Comparison of ENCODE assay signal across 8 cellular contexts in genomic region chr12:14283489-14284144, GRCh38.
DNase-seq lines count a peak whose midpoint lies in the region; ATAC-seq and TF ChIP-seq lines count a peak whose summit lies in the region.

No MANE protein-coding gene starts in this region.

- TF ChIP-seq CTCF in left ventricle myocardium inferior (IDR thresholded peaks at IDR 0.05; ENCODE audit: borderline replicate concordance) (no peak), activated B cell treated with CpG ODN at 0.5 μM for 24 hours (IDR thresholded peaks at IDR 0.05) (no peak), type B pancreatic cell (conservative IDR thresholded peaks at IDR 0.05) (no peak)

- H3K9me3 Mint-ChIP-seq in activated B cell treated with CpG ODN at 0.5 μM for 24 hours (peaks cover 10% of the 10 kb centered on the region), type B pancreatic cell (peaks cover 6% of the 10 kb centered on the region)

- H3K36me3 ChIP-seq in left ventricle myocardium inferior = no peaks in the 10 kb centered on the region

- peaks cover 9% of the 10 kb centered on the region for H3K9me3 ChIP-seq in left ventricle myocardium inferior (replicated peaks)

- H3K4me1 ChIP-seq in left ventricle myocardium inferior = peaks cover 6% of the 10 kb centered on the region

- H3K27me3 Mint-ChIP-seq in activated B cell treated with CpG ODN at 0.5 μM for 24 hours (no peaks in the 10 kb centered on the region), type B pancreatic cell (no peaks in the 10 kb centered on the region)

- ATAC-seq in Right ventricle myocardium inferior (no peak), HG03378 (IDR thresholded peaks at IDR 0.05; ENCODE audit: unreplicated experiment) (peak; percentile 45), activated B cell treated with CpG ODN at 0.5 μM for 24 hours (ENCODE audit: low read depth) (peak; percentile 72), HG03135 (IDR thresholded peaks at IDR 0.05; ENCODE audit: unreplicated experiment) (no peak)

- H3K27ac ChIP-seq in left ventricle myocardium inferior (replicated peaks) = peak overlapping the region; percentile 68

- H3K4me3 Mint-ChIP-seq in activated B cell treated with CpG ODN at 0.5 μM for 24 hours = peak overlapping the region; percentile 67
- peak overlapping the region; percentile 1 for H3K4me3 Mint-ChIP-seq in type B pancreatic cell

- H3K27ac Mint-ChIP-seq in activated B cell treated with CpG ODN at 0.5 μM for 24 hours = peak overlapping the region; percentile 96
- H3K27ac Mint-ChIP-seq in type B pancreatic cell = peak overlapping the region; percentile 31

- H3K4me1 Mint-ChIP-seq in activated B cell treated with CpG ODN at 0.5 μM for 24 hours = peaks cover 47% of the 10 kb centered on the region
- peaks cover 13% of the 10 kb centered on the region for H3K4me1 Mint-ChIP-seq in type B pancreatic cell (ENCODE audit: unreplicated experiment)

- POLR2A ChIA-PET in activated B cell treated with CpG ODN at 0.5 μM for 24 hours (lab: Charles Lee) = interaction anchor here (1.0 to 3.0 kb wide), 9 partner anchors 10 to 133 kb away, joined by 3 to 25 read pairs (median 8); partner anchors contain the start of gene ATF7IP

- CTCF ChIA-PET in activated B cell treated with CpG ODN at 0.5 μM for 24 hours (lab: Charles Lee) = interaction anchor here (1.0 to 2.4 kb wide), 5 partner anchors 10 to 170 kb away, joined by 3 to 14 read pairs (median 3); partner anchors contain the start of gene ATF7IP

- H3K27me3 ChIP-seq in left ventricle myocardium inferior (ENCODE audit: low read depth) = no peaks in the 10 kb centered on the region

- DNase-seq in left ventricle myocardium inferior = no peak
- DNase-seq in Right ventricle myocardium inferior (ENCODE audit: missing footprints) = no peak
- DNase-seq in activated B cell treated with CpG ODN at 0.5 μM for 24 hours = no peak
- DNase-seq in type B pancreatic cell (ENCODE audit: extremely low spot score, unreplicated experiment) = no peak
- DNase-seq in mesenteric fat pad (ENCODE audit: low spot score) = no peak
- DNase-seq in amygdala (lab: John Stamatoyannopoulos, UW) = no peak

- intact Hi-C loops in left ventricle myocardium inferior (cut with micrococcal nuclease) (no loop called here), Right ventricle myocardium inferior (cut with DNase I) (no loop called here), activated B cell treated with CpG ODN at 0.5 μM for 24 hours (cut with micrococcal nuclease) (loop anchor here (1.0 to 5.0 kb wide), 8 partner anchors 8 to 674 kb away; partner anchors contain the start of gene ATF7IP)

- H3K36me3 Mint-ChIP-seq in activated B cell treated with CpG ODN at 0.5 μM for 24 hours (ENCODE audit: low read depth) (peaks cover 35% of the 10 kb centered on the region), type B pancreatic cell (peaks cover 10% of the 10 kb centered on the region)

- no peak overlapping the region for H3K4me3 ChIP-seq in left ventricle myocardium inferior

Comparison
In these comparisons a context has a peak if more than half of its experiments do, and no peak if none do; other contexts are left out.
1. ATAC-seq: peak in HG03378 (single experiment) and activated B cell treated with CpG ODN at 0.5 μM for 24 hours (single experiment); none in Right ventricle myocardium inferior (single experiment) and HG03135 (single experiment).